ENCODE assay signal across 1 cellular context in genomic region chr16:10373556-10373955, GRCh38.
TF ChIP-seq lines count a peak whose summit lies in the region.

No MANE protein-coding gene starts in this region.

TF ChIP-seq in HepG2, 621 proteins besides CTCF, POLR2A, EP300 and RAD21 (continued from another document):
- TF ChIP-seq ZBTB37 (CRISPR knock-in tag; IDR thresholded peaks at IDR 0.05) (no peak), ZNF770 (CRISPR knock-in tag; IDR thresholded peaks at IDR 0.05) (0 out of 2 replicates have a peak, but pooled peaks have one; percentile 27), GABPA (IDR thresholded peaks at IDR 0.05; ENCODE audit: low read depth, low read length) (no peak), GABPA (CRISPR knock-in tag; IDR thresholded peaks at IDR 0.05; ENCODE audit: low read depth) (0 out of 2 replicates have a peak, but pooled peaks have one; percentile 28), PHF8 (CRISPR knock-in tag; IDR thresholded peaks at IDR 0.05) (no peak), NR2F6 (IDR thresholded peaks at IDR 0.05) (no peak), NR2F6 (CRISPR knock-in tag; IDR thresholded peaks at IDR 0.05) (peak; percentile 43; the same call in 1 of the 2 replicates), ZNF605 (CRISPR knock-in tag; IDR thresholded peaks at IDR 0.05) (no peak), ZMYM3 (CRISPR knock-in tag; IDR thresholded peaks at IDR 0.05) (peak; percentile 68)
